25 cellular contexts compared by ENCODE assay signal in the genomic region with DNA sequence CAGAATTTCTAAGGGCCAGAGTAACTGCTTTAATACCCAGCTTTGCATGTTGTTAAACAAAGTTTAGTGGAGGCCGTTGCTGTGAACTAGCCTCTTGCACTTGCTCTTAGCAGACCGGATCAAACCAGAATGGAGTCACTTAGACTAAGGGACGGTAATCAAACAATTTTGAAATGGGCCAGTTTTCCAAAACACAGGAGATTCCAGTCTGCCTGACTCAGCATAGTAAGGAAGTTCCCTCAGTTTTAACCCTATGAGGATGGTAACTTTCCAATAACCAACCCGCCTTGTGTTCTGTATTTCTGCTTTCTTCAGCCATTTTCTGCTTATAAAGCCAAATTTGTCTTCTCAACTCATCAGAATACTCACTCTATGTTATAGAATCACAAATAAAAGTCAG.
DNase-seq lines count a peak whose midpoint lies in the region; TF ChIP-seq lines count a peak whose summit lies in the region.
"Had no signal": no experiment of that assay in that cellular context is flagged by ENCODE, and none has a peak within 500 bp of the region (broad histone marks: within the 10 kb centered on the region; RNA-seq: fewer than 3 reads in every experiment).

No MANE protein-coding gene starts in this region.

- H3K27me3 Mint-ChIP-seq in nephron (ENCODE audit: low read depth) (no peaks in the 10 kb centered on the region), osteocyte (ENCODE audit: unreplicated experiment) (no peaks in the 10 kb centered on the region), HFFc6 (ENCODE audit: insufficient read depth) (peaks cover 1% of the 10 kb centered on the region)
- H3K27me3 Mint-ChIP-seq: activated CD4-positive, alpha-beta memory T cell treated with anti-CD3 and anti-CD28 coated beads for 36 hours; activated naive CD8-positive, alpha-beta T cell treated with anti-CD3 and anti-CD28 coated beads, Interleukin-2, amount 50 U/mL, for 24 hours; stimulated activated memory B cell treated with anti-CD40 and anti-IgM and Interleukin-4, amounts not matched to agents 10 μg/mL and 1 μg/mL and 100 μg/mL, for 72 hours had no signal

- H3K4me1 Mint-ChIP-seq in nephron (peaks cover 39% of the 10 kb centered on the region), osteocyte (ENCODE audit: unreplicated experiment) (peaks cover 24% of the 10 kb centered on the region), HFFc6 (ENCODE audit: low read depth) (no peaks in the 10 kb centered on the region)
- H3K4me1 Mint-ChIP-seq: activated naive CD8-positive, alpha-beta T cell treated with anti-CD3 and anti-CD28 coated beads, Interleukin-2, amount 50 U/mL, for 24 hours; stimulated activated memory B cell treated with anti-CD40 and anti-IgM and Interleukin-4, amounts not matched to agents 10 μg/mL and 1 μg/mL and 100 μg/mL, for 72 hours had no signal

- in situ Hi-C loops in Caki2 (cut with HindIII; ENCODE audit: low pct_unique_long_range_greater_than_20kb, low sequenced_read_pairs) = loop anchor here (25.0 kb wide), 1 partner anchor 151 kb away; a partner anchor contains a TSS

- H3K27ac ChIP-seq in RWPE1 = no peak overlapping the region
- H3K27ac ChIP-seq: 22Rv1, coronary artery, epithelial cell of prostate, neutrophil, SK-N-MC had no signal

- H3K9me3 Mint-ChIP-seq in nephron (no peaks in the 10 kb centered on the region), osteocyte (ENCODE audit: unreplicated experiment) (no peaks in the 10 kb centered on the region), HFFc6 (peaks cover 35% of the 10 kb centered on the region)
- H3K9me3 Mint-ChIP-seq: activated CD4-positive, alpha-beta memory T cell treated with anti-CD3 and anti-CD28 coated beads for 36 hours; activated naive CD8-positive, alpha-beta T cell treated with anti-CD3 and anti-CD28 coated beads, Interleukin-2, amount 50 U/mL, for 24 hours; activated T-cell treated with anti-CD3 and anti-CD28 coated beads, Interleukin-2, amount 50 U/mL, for 72 hours; stimulated activated memory B cell treated with anti-CD40 and anti-IgM and Interleukin-4, amounts not matched to agents 10 μg/mL and 1 μg/mL and 100 μg/mL, for 72 hours had no signal

- CTCF ChIA-PET in RWPE1 (lab: Yijun Ruan, JAX) = no interaction called here

- DNase-seq in DMS53 (lab: John Stamatoyannopoulos, UW) = peak; percentile 59
- DNase-seq in DMS53 treated with DMSO at 0.1 percent for 48 hours (lab: John Stamatoyannopoulos, UW; ENCODE audit: unreplicated experiment) = no peak
- peak; percentile 43 for DNase-seq in Caki2 (ENCODE audit: low read depth)
- peak; percentile 4 for DNase-seq in astrocyte of the hippocampus (ENCODE audit: low read depth, low spot score)
- no peak for DNase-seq in RWPE1 (ENCODE audit: low spot score)
- no peak for DNase-seq in osteocyte (ENCODE audit: extremely low spot score, unreplicated experiment)
- no peak for DNase-seq in HFFc6
- DNase-seq: activated CD4-positive, alpha-beta memory T cell treated with anti-CD3 and anti-CD28 coated beads for 36 hours; activated CD4-positive, CD25-positive, alpha-beta regulatory T cell treated with anti-CD3 and anti-CD28 coated beads, Interleukin-2, amount 50 U/mL, for 72 hours; activated naive CD8-positive, alpha-beta T cell treated with anti-CD3 and anti-CD28 coated beads, Interleukin-2, amount 50 U/mL, for 24 hours; activated T-cell treated with anti-CD3 and anti-CD28 coated beads, Interleukin-2, amount 50 U/mL, for 72 hours; C1 segment of cervical spinal cord; effector memory CD4-positive, alpha-beta T cell; hypothalamus; mesendoderm; NCI-H1694; NCI-H2171; stimulated activated CD4-positive, alpha-beta T cell treated with anti-CD3 and anti-CD28 coated beads, Interleukin-15, amount 100 ng/mL, for 24 hours had no signal

- H3K36me3 Mint-ChIP-seq in nephron (ENCODE audit: low read depth) (no peaks in the 10 kb centered on the region), osteocyte (ENCODE audit: unreplicated experiment) (no peaks in the 10 kb centered on the region), HFFc6 (ENCODE audit: low read depth) (no peaks in the 10 kb centered on the region; the same call in 1 of the 2 replicates)
- H3K36me3 Mint-ChIP-seq: activated CD4-positive, alpha-beta memory T cell treated with anti-CD3 and anti-CD28 coated beads for 36 hours; stimulated activated memory B cell treated with anti-CD40 and anti-IgM and Interleukin-4, amounts not matched to agents 10 μg/mL and 1 μg/mL and 100 μg/mL, for 72 hours had no signal

- H3K4me3 Mint-ChIP-seq in nephron (no peak overlapping the region), osteocyte (ENCODE audit: unreplicated experiment) (no peak overlapping the region), HFFc6 (no peak overlapping the region)
- H3K4me3 Mint-ChIP-seq: activated CD4-positive, alpha-beta memory T cell treated with anti-CD3 and anti-CD28 coated beads for 36 hours; activated naive CD8-positive, alpha-beta T cell treated with anti-CD3 and anti-CD28 coated beads, Interleukin-2, amount 50 U/mL, for 24 hours; activated T-cell treated with anti-CD3 and anti-CD28 coated beads, Interleukin-2, amount 50 U/mL, for 72 hours; stimulated activated memory B cell treated with anti-CD40 and anti-IgM and Interleukin-4, amounts not matched to agents 10 μg/mL and 1 μg/mL and 100 μg/mL, for 72 hours had no signal

- no peak for TF ChIP-seq CTCF in nephron (IDR thresholded peaks at IDR 0.05; ENCODE audit: unreplicated experiment in 3 of 3)
- TF ChIP-seq CTCF in RWPE1 (conservative IDR thresholded peaks at IDR 0.05; ENCODE audit: low read depth) = no peak
- TF ChIP-seq CTCF in osteocyte (IDR thresholded peaks at IDR 0.05) = no peak
- TF ChIP-seq CTCF in HFFc6 (IDR thresholded peaks at IDR 0.05) = no peak

- POLR2A ChIA-PET in RWPE1 (lab: Yijun Ruan, JAX; ENCODE audit: low non-redundant PET) = interaction anchor here (0.5 kb wide), 1 partner anchor 12 kb away, joined by 3 read pairs; no protein-coding TSS in a partner anchor

- H3K27ac Mint-ChIP-seq in nephron = peak overlapping the region; percentile 49 to 60 (median 50)
- no peak overlapping the region for H3K27ac Mint-ChIP-seq in osteocyte (ENCODE audit: unreplicated experiment)
- H3K27ac Mint-ChIP-seq in HFFc6 = no peak overlapping the region
- H3K27ac Mint-ChIP-seq: activated CD4-positive, alpha-beta memory T cell treated with anti-CD3 and anti-CD28 coated beads for 36 hours; activated naive CD8-positive, alpha-beta T cell treated with anti-CD3 and anti-CD28 coated beads, Interleukin-2, amount 50 U/mL, for 24 hours; activated T-cell treated with anti-CD3 and anti-CD28 coated beads, Interleukin-2, amount 50 U/mL, for 72 hours; stimulated activated memory B cell treated with anti-CD40 and anti-IgM and Interleukin-4, amounts not matched to agents 10 μg/mL and 1 μg/mL and 100 μg/mL, for 72 hours had no signal

Comparison
In these comparisons a context has a peak if more than half of its experiments do, and no peak if none do; other contexts are left out.
1. DNase-seq: peak in DMS53 (single experiment), Caki2 (single experiment) and astrocyte of the hippocampus (single experiment); none in DMS53 treated with DMSO at 0.1 percent for 48 hours (single experiment), RWPE1 (single experiment), osteocyte (single experiment) and HFFc6 (single experiment).
2. H3K27ac Mint-ChIP-seq: peak in nephron (3 of 3); none in osteocyte (single experiment) and HFFc6 (single experiment).